ENCODE assay signal across 1 cellular context in the genomic region with DNA sequence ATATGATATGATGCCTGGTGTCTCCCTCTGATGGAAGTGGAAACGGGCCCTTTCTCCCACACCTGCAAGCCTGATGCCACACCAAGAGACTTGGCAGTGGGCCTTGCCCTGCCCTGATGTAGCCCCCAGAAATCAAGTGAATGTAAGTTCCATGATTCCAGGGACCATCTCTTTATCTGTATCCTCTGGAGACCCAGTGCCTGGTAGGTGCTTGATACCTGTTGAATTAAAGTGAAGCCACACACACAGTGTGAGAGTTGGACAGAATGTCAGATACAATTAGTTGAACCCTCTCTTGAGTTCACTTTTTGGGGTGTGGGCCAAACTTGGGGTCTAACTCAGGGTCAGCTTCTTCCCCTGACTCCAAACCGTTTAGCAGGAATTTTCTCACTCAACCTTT.
TF ChIP-seq lines count a peak whose summit lies in the region.

No MANE protein-coding gene starts in this region.

TF ChIP-seq in GM12878, 131 proteins besides CTCF, POLR2A, EP300 and RAD21 (continued from another document):
- TF ChIP-seq, protein P1, sequence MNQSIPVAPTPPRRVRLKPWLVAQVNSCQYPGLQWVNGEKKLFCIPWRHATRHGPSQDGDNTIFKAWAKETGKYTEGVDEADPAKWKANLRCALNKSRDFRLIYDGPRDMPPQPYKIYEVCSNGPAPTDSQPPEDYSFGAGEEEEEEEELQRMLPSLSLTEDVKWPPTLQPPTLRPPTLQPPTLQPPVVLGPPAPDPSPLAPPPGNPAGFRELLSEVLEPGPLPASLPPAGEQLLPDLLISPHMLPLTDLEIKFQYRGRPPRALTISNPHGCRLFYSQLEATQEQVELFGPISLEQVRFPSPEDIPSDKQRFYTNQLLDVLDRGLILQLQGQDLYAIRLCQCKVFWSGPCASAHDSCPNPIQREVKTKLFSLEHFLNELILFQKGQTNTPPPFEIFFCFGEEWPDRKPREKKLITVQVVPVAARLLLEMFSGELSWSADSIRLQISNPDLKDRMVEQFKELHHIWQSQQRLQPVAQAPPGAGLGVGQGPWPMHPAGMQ (IDR thresholded peaks at IDR 0.05; ENCODE audit: borderline replicate concordance) = no peak
TF ChIP-seq in GM12878: peak in this region for 1.
